Comparison of ENCODE assay signal across 1 cellular context in the genomic region with DNA sequence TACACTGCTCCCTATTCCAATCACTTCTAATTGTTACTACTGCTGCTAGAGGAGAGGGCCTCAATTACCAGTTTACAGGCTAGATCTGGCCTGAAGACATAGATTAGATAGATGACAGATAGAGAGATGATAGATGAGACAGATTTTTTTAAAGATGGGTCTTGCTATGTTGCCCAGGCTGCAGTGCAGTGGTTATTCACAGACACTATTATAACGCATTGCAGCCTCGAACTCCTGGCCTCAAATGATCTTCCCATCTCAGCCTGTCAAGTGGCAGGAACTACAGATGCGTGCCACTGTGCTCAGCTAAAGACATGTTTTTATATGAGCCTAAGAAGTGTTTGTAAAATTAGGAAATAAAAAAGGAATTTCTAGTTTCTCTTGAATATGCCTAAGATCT.
TF ChIP-seq lines count a peak whose summit lies in the region.

No MANE protein-coding gene starts in this region.

TF ChIP-seq in HepG2, 621 proteins besides CTCF, POLR2A, EP300 and RAD21:
- no peak for TF ChIP-seq ZNF772 (CRISPR knock-in tag; IDR thresholded peaks at IDR 0.05)
- peak; percentile 92 for TF ChIP-seq ZNF121 (CRISPR knock-in tag; IDR thresholded peaks at IDR 0.05)
